Comparison of ENCODE assay signal across 9 cellular contexts in the genomic region with DNA sequence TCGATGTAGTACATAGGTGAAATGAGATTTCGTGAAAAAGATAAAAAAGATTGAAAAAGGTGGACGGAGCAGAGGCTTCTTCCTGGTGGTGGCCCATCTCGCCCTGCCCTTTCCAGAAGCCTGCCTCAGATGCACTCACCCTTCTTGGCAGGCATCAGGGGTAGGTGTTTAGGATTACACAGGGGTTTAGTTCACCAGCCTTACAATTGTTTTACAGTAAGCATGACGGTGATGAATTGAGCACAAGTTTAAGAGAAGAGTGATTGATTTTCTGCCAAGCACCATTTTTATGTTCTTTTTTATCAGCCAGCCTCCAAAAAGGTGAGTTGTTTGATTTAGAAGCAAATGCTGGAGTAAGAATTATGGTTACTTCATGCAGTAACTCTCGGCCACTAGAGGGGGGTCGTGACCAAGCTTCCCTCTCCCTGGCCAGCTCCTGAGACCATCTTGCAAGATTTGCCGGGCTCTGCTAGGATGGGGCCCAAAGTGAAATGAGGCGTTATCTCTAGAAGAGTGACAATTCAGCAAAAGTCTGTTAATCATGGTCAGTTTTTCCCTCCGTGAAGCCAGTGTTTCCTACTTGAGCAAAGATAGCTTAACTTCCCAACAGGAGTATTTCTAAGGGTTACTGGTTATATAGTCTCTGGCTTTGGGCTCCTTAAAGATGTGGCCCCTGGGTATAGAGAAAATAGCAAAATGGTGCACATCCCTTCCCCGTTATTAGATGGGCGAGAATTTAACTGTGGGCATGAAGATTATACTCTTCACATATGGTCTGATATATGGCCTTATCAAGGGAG.
A peak's percentile ranks its signal among the peaks of the same experiment; 100 is the strongest.
DNase-seq lines count a peak whose midpoint lies in the region; ATAC-seq and TF ChIP-seq lines count a peak whose summit lies in the region.
"Had no signal": no experiment of that assay in that cellular context is flagged by ENCODE, and none has a peak within 500 bp of the region (broad histone marks: within the 10 kb centered on the region; RNA-seq: fewer than 3 reads in every experiment).

No MANE protein-coding gene starts in this region.

- H3K4me3 ChIP-seq in coronary artery (no peak overlapping the region), left lung (no peak overlapping the region), upper lobe of right lung (no peak overlapping the region)
- H3K4me3 ChIP-seq: BLaER1 had no signal

- H3K27ac ChIP-seq in coronary artery (no peak overlapping the region), left lung (no peak overlapping the region), upper lobe of right lung (no peak overlapping the region)
- H3K27ac ChIP-seq: BLaER1 had no signal

- H3K4me1 ChIP-seq in left lung = peaks cover 0 to 3% of the 10 kb centered on the region in 2 donors
- H3K4me1 ChIP-seq in upper lobe of right lung = no peaks in the 10 kb centered on the region

- intact Hi-C loops in left lung (cut with DNase I) = no loop called here
- intact Hi-C loops in upper lobe of right lung (cut with DNase I) = no loop called here

- TF ChIP-seq CTCF in coronary artery (IDR thresholded peaks at IDR 0.05) (peak; percentile 31), left lung (IDR thresholded peaks at IDR 0.05) (peak; percentile 24 to 56), upper lobe of right lung (IDR thresholded peaks at IDR 0.05) (peak; percentile 56)

- H3K36me3 ChIP-seq in left lung (no peaks in the 10 kb centered on the region), upper lobe of right lung (no peaks in the 10 kb centered on the region)
- H3K36me3 ChIP-seq: BLaER1 had no signal

- ATAC-seq in left lung = peak; percentile 87
- peak; percentile 41 for ATAC-seq in upper lobe of right lung
- ATAC-seq in GM18520 (IDR thresholded peaks at IDR 0.05; ENCODE audit: unreplicated experiment) = no peak

- H3K27me3 ChIP-seq in left lung (no peaks in the 10 kb centered on the region), upper lobe of right lung (no peaks in the 10 kb centered on the region)
- H3K27me3 ChIP-seq: BLaER1 had no signal

- H3K9me3 ChIP-seq in left lung (no peaks in the 10 kb centered on the region), upper lobe of right lung (no peaks in the 10 kb centered on the region)
- H3K9me3 ChIP-seq: BLaER1 had no signal

- DNase-seq in NCI-H187 (lab: John Stamatoyannopoulos, UW) (peak; percentile 27 to 33), NCI-H187 treated with DMSO at 0.1 percent for 48 hours (lab: John Stamatoyannopoulos, UW) (no peak), HT-29 (ENCODE audit: low spot score) (peak; percentile 81), OCI-M1 (lab: John Stamatoyannopoulos, UW) (peak; percentile 63), coronary artery (ENCODE audit: low spot score) (no peak), left lung (peak in 1 of 2 donors; percentile 41), upper lobe of right lung (no peak)

Comparison
In these comparisons a context has a peak if more than half of its experiments do, and no peak if none do; other contexts are left out.
1. DNase-seq: peak in NCI-H187 (2 of 2), HT-29 (single experiment) and OCI-M1 (single experiment); none in NCI-H187 treated with DMSO at 0.1 percent for 48 hours (single experiment), coronary artery (single experiment) and upper lobe of right lung (single experiment).
2. Peak in every context shown above with its lines, with median percentiles within 50 percentile points of each other: CTCF ChIP-seq.